ENCODE assay signal across 12 cellular contexts in genomic region chr2:25817630-25818029, GRCh38.
DNase-seq lines count a peak whose midpoint lies in the region; ATAC-seq and TF ChIP-seq lines count a peak whose summit lies in the region.
"Had no signal": no experiment of that assay in that cellular context is flagged by ENCODE, and none has a peak within 500 bp of the region (broad histone marks: within the 10 kb centered on the region; RNA-seq: fewer than 3 reads in every experiment).

No MANE protein-coding gene starts in this region.

- no peaks in the 10 kb centered on the region for H3K4me1 ChIP-seq in lower lobe of right lung

- intact Hi-C loops in lower lobe of right lung (cut with DNase I), result no loop called here

- H3K27me3 Mint-ChIP-seq in effector memory CD8-positive, alpha-beta T cell, result no peaks in the 10 kb centered on the region
- H3K27me3 Mint-ChIP-seq in nephron progenitor cell (ENCODE audit: low read depth, poor library complexity), result no peaks in the 10 kb centered on the region

- ATAC-seq in GM18520 (IDR thresholded peaks at IDR 0.05; ENCODE audit: unreplicated experiment), result peak; percentile 71
- ATAC-seq in GM21367 (IDR thresholded peaks at IDR 0.05; ENCODE audit: unreplicated experiment), result peak; percentile 48
- peak; percentile 61 for ATAC-seq in HG03342 (IDR thresholded peaks at IDR 0.05; ENCODE audit: unreplicated experiment)
- peak; percentile 15 for ATAC-seq in effector memory CD8-positive, alpha-beta T cell (replicated peaks)
- no peak for ATAC-seq in omental fat pad (ENCODE audit: low FRiP score)
- ATAC-seq in lower lobe of right lung, result no peak
- ATAC-seq: HepG2, psoas muscle had no signal

- no peak overlapping the region for H3K27ac ChIP-seq in lower lobe of right lung
- H3K27ac ChIP-seq: psoas muscle had no signal

- H3K27me3 ChIP-seq in lower lobe of right lung (ENCODE audit: low read depth), result no peaks in the 10 kb centered on the region

- peak overlapping the region in 1 of 2 donors; percentile 56 for H3K4me3 Mint-ChIP-seq in effector memory CD8-positive, alpha-beta T cell
- H3K4me3 Mint-ChIP-seq in nephron progenitor cell, result no peak overlapping the region

- H3K4me1 Mint-ChIP-seq in effector memory CD8-positive, alpha-beta T cell (ENCODE audit: low read depth in 2 of 2), result peaks cover 32 to 62% of the 10 kb centered on the region in 2 donors
- no peaks in the 10 kb centered on the region for H3K4me1 Mint-ChIP-seq in nephron progenitor cell

- H3K9me3 Mint-ChIP-seq in effector memory CD8-positive, alpha-beta T cell, result no peaks in the 10 kb centered on the region
- no peaks in the 10 kb centered on the region for H3K9me3 Mint-ChIP-seq in nephron progenitor cell

- no peaks in the 10 kb centered on the region for H3K9me3 ChIP-seq in lower lobe of right lung
- H3K9me3 ChIP-seq: psoas muscle had no signal

- peak overlapping the region; percentile 41 to 57 for H3K27ac Mint-ChIP-seq in effector memory CD8-positive, alpha-beta T cell
- H3K27ac Mint-ChIP-seq in nephron progenitor cell, result no peak overlapping the region

- no peak for TF ChIP-seq CTCF in nephron progenitor cell (IDR thresholded peaks at IDR 0.05)
- TF ChIP-seq CTCF in omental fat pad (IDR thresholded peaks at IDR 0.05), result no peak
- TF ChIP-seq CTCF in lower lobe of right lung (IDR thresholded peaks at IDR 0.05), result no peak

- H3K4me3 ChIP-seq in lower lobe of right lung, result no peak overlapping the region
- H3K4me3 ChIP-seq: psoas muscle had no signal

- H3K36me3 ChIP-seq in lower lobe of right lung, result no peaks in the 10 kb centered on the region

- peaks cover 22% of the 10 kb centered on the region for H3K36me3 Mint-ChIP-seq in effector memory CD8-positive, alpha-beta T cell (ENCODE audit: insufficient read depth)
- peaks cover 22% of the 10 kb centered on the region for H3K36me3 Mint-ChIP-seq in nephron progenitor cell (ENCODE audit: low read depth)

- DNase-seq in effector memory CD8-positive, alpha-beta T cell, result no peak
- DNase-seq in nephron progenitor cell (no peak), omental fat pad (ENCODE audit: low spot score) (no peak), lower lobe of right lung (no peak)
- DNase-seq: Calu3, dermis blood vessel endothelial cell, NCI-H2029, psoas muscle had no signal

Comparison
In these comparisons a context has a peak if more than half of its experiments do, and no peak if none do; other contexts are left out.
1. ATAC-seq: peak in GM18520 (single experiment), GM21367 (single experiment), HG03342 (single experiment) and effector memory CD8-positive, alpha-beta T cell (single experiment); none in omental fat pad (single experiment) and lower lobe of right lung (0 of 2).